ENCODE assay signal across 23 cellular contexts in the genomic region with DNA sequence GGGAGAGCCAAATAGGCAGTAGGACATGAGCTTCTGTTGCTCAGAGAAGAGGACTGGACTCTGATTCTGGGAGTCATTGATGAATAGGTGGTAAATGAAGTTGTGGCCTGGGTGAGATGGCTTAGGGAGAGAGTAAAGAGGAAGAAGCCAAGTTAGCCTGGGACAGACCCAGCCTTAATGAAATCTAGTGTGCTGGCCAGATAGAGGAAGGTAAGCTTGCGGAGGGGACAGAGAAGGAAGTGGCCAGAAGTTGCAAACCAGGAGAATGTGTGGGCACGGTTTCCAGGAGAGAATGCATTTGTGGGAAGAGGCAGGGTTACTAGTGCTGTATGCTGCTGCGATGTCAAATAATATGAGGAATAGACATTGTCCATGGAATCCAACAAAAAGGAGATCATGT.
"Had no signal": no experiment of that assay in that cellular context is flagged by ENCODE, and none has a peak within 500 bp of the region (broad histone marks: within the 10 kb centered on the region; RNA-seq: fewer than 3 reads in every experiment).

No MANE protein-coding gene starts in this region.

- H3K9me3 Mint-ChIP-seq: memory B cell; natural killer cell treated with Interleukin-12 subunit alpha and Interleukin-12 subunit beta and Interleukin-15 and Interleukin-18, amount 100 ng/mL, for 72 hours; stimulated activated naive CD8-positive, alpha-beta T cell treated with anti-CD3 and anti-CD28 coated beads, Interleukin-15, amount 100 ng/mL, for 72 hours had no signal

- H3K4me3 Mint-ChIP-seq: memory B cell; mesothelial cell of epicardium; natural killer cell treated with Interleukin-12 subunit alpha and Interleukin-12 subunit beta and Interleukin-15 and Interleukin-18, amount 100 ng/mL, for 72 hours; stimulated activated naive B cell treated with anti-CD40 and anti-IgM and Interleukin-4, amounts not matched to agents 10 μg/mL and 1 μg/mL and 100 μg/mL, for 72 hours; stimulated activated naive CD8-positive, alpha-beta T cell treated with anti-CD3 and anti-CD28 coated beads, Interleukin-15, amount 100 ng/mL, for 72 hours had no signal

- H3K27me3 ChIP-seq: esophagus squamous epithelium, spleen, testis, tibial nerve had no signal

- H3K27ac ChIP-seq: esophagus squamous epithelium, gastroesophageal sphincter, parathyroid adenoma, psoas muscle, testis, tibial nerve had no signal

- H3K4me3 ChIP-seq: esophagus squamous epithelium, gastroesophageal sphincter, psoas muscle, spleen, testis, tibial nerve had no signal

- H3K27ac Mint-ChIP-seq: memory B cell; mesothelial cell of epicardium; natural killer cell treated with Interleukin-12 subunit alpha and Interleukin-12 subunit beta and Interleukin-15 and Interleukin-18, amount 100 ng/mL, for 72 hours; stimulated activated naive B cell treated with anti-CD40 and anti-IgM and Interleukin-4, amounts not matched to agents 10 μg/mL and 1 μg/mL and 100 μg/mL, for 72 hours had no signal

- H3K4me1 ChIP-seq: gastroesophageal sphincter, parathyroid adenoma, psoas muscle had no signal

- H3K36me3 Mint-ChIP-seq: memory B cell; mesothelial cell of epicardium; natural killer cell treated with Interleukin-12 subunit alpha and Interleukin-12 subunit beta and Interleukin-15 and Interleukin-18, amount 100 ng/mL, for 72 hours; stimulated activated naive B cell treated with anti-CD40 and anti-IgM and Interleukin-4, amounts not matched to agents 10 μg/mL and 1 μg/mL and 100 μg/mL, for 72 hours had no signal

- H3K36me3 ChIP-seq: esophagus squamous epithelium, gastroesophageal sphincter, spleen, tibial nerve had no signal

- H3K9me3 ChIP-seq: esophagus squamous epithelium, gastroesophageal sphincter, psoas muscle, spleen, testis, tibial nerve had no signal

- H3K4me1 Mint-ChIP-seq: stimulated activated naive B cell treated with anti-CD40 and anti-IgM and Interleukin-4, amounts not matched to agents 10 μg/mL and 1 μg/mL and 100 μg/mL, for 72 hours; stimulated activated naive CD8-positive, alpha-beta T cell treated with anti-CD3 and anti-CD28 coated beads, Interleukin-15, amount 100 ng/mL, for 72 hours had no signal

- DNase-seq: cerebellar nuclear complex; dermis blood vessel endothelial cell; esophagus squamous epithelium; foreskin fibroblast; glutamatergic neuron; kidney; left cardiac atrium; psoas muscle; retina; spleen; stimulated activated CD4-positive, alpha-beta T cell treated with anti-CD3 and anti-CD28 coated beads, Interleukin-15, amount 100 ng/mL, for 24 hours; stimulated activated CD4-positive, alpha-beta T cell treated with anti-CD3 and anti-CD28 coated beads, Interleukin-1b, Interleukin-23, amount 100 ng/mL, for 48 hours; stimulated activated CD4-positive, alpha-beta T cell treated with anti-CD3 and anti-CD28 coated beads, Interleukin-4, amount 100 ng/mL, for 24 hours; stimulated activated naive B cell treated with anti-CD40 and anti-IgM and Interleukin-4, amounts not matched to agents 10 μg/mL and 1 μg/mL and 100 μg/mL, for 72 hours; stimulated activated naive CD8-positive, alpha-beta T cell treated with anti-CD3 and anti-CD28 coated beads, Interleukin-15, amount 100 ng/mL, for 72 hours; testis had no signal

- ATAC-seq: gastroesophageal sphincter; natural killer cell treated with Interleukin-12 subunit alpha and Interleukin-12 subunit beta and Interleukin-15 and Interleukin-18, amount 100 ng/mL, for 72 hours; psoas muscle; sciatic nerve; stimulated activated naive B cell treated with anti-CD40 and anti-IgM and Interleukin-4, amounts not matched to agents 10 μg/mL and 1 μg/mL and 100 μg/mL, for 72 hours; stimulated activated naive CD8-positive, alpha-beta T cell treated with anti-CD3 and anti-CD28 coated beads, Interleukin-15, amount 100 ng/mL, for 72 hours had no signal
